ENCODE assay signal across 28 cellular contexts in genomic region chr12:39533951-39534350, GRCh38.
"Had no signal": no experiment of that assay in that cellular context is flagged by ENCODE, and none has a peak within 500 bp of the region (broad histone marks: within the 10 kb centered on the region; RNA-seq: fewer than 3 reads in every experiment).

No MANE protein-coding gene starts in this region.

- H3K36me3 Mint-ChIP-seq: brain had no signal

- H3K4me3 ChIP-seq: cardiac muscle cell, PC-9 had no signal

- H3K27me3 Mint-ChIP-seq: activated CD4-positive, alpha-beta memory T cell treated with anti-CD3 and anti-CD28 coated beads, Interleukin-2, amount 10 ng/mL, durations not matched to agents 7 days and 5 days; activated CD8-positive, alpha-beta memory T cell treated with anti-CD3 and anti-CD28 coated beads, Interleukin-2, amount 10 ng/mL, durations not matched to agents 7 days and 5 days; activated naive CD4-positive, alpha-beta T cell treated with anti-CD3 and anti-CD28 coated beads, Interleukin-2, amount 10 ng/mL, durations not matched to agents 7 days and 5 days; activated naive CD8-positive, alpha-beta T cell; activated naive CD8-positive, alpha-beta T cell treated with anti-CD3 and anti-CD28 coated beads, Interleukin-2, amount 50 U/mL, for 24 hours; brain had no signal

- H3K4me2 ChIP-seq: KMS-11, PC-9 had no signal

- H2AFZ ChIP-seq: PC-9 had no signal

- H3K36me3 ChIP-seq: cardiac muscle cell, WERI-Rb-1 had no signal

- H3K27me3 ChIP-seq: cardiac muscle cell had no signal

- H3K4me3 Mint-ChIP-seq: activated CD4-positive, alpha-beta memory T cell treated with anti-CD3 and anti-CD28 coated beads, Interleukin-2, amount 10 ng/mL, durations not matched to agents 7 days and 5 days; activated CD8-positive, alpha-beta memory T cell treated with anti-CD3 and anti-CD28 coated beads, Interleukin-2, amount 10 ng/mL, durations not matched to agents 7 days and 5 days; activated naive CD4-positive, alpha-beta T cell treated with anti-CD3 and anti-CD28 coated beads, Interleukin-2, amount 10 ng/mL, durations not matched to agents 7 days and 5 days; activated naive CD8-positive, alpha-beta T cell; activated naive CD8-positive, alpha-beta T cell treated with anti-CD3 and anti-CD28 coated beads, Interleukin-2, amount 50 U/mL, for 24 hours; brain had no signal

- ATAC-seq: activated CD8-positive, alpha-beta memory T cell treated with anti-CD3 and anti-CD28 coated beads, Interleukin-2, amount 10 ng/mL, durations not matched to agents 7 days and 5 days; activated naive CD8-positive, alpha-beta T cell treated with anti-CD3 and anti-CD28 coated beads, Interleukin-2, amount 50 U/mL, for 24 hours had no signal

- H3K27ac ChIP-seq: cardiac muscle cell, KMS-11, PC-9, WERI-Rb-1 had no signal

- H3K9ac ChIP-seq: KMS-11 had no signal

- DNase-seq: activated CD4-positive, alpha-beta memory T cell treated with anti-CD3 and anti-CD28 coated beads, Interleukin-2, amount 10 ng/mL, durations not matched to agents 7 days and 5 days; activated CD4-positive, alpha-beta T cell treated with anti-CD3 and anti-CD28 coated beads for 1 hour; activated CD4-positive, alpha-beta T cell treated with anti-CD3 and anti-CD28 coated beads for 48 hours; activated CD4-positive, CD25-positive, alpha-beta regulatory T cell; activated CD8-positive, alpha-beta memory T cell treated with anti-CD3 and anti-CD28 coated beads for 24 hours; activated CD8-positive, alpha-beta memory T cell treated with anti-CD3 and anti-CD28 coated beads, Interleukin-2, amount 10 ng/mL, durations not matched to agents 7 days and 5 days; activated CD8-positive, alpha-beta memory T cell treated with anti-CD3 and anti-CD28 coated beads, Interleukin-2, amount 50 U/mL, for 48 hours; activated naive CD4-positive, alpha-beta T cell treated with anti-CD3 and anti-CD28 coated beads, Interleukin-2, amount 10 ng/mL, durations not matched to agents 7 days and 5 days; activated naive CD8-positive, alpha-beta T cell treated with anti-CD3 and anti-CD28 coated beads, Interleukin-2, amount 50 U/mL, for 24 hours; anterior cingulate cortex; MM.1S; MV-4-11; NCI-H1092; NCI-H1436 treated with DMSO at 0.1 percent for 48 hours; NCI-H1694 treated with DMSO at 0.1 percent for 48 hours; NCI-H2029; NCI-H345; NCI-H524 treated with DMSO at 0.1 percent for 48 hours; PC-9; Right ventricle myocardium superior; SW 1271; T-helper 1 cell; T1000; WERI-Rb-1 had no signal

- H3K4me1 Mint-ChIP-seq: activated CD8-positive, alpha-beta memory T cell treated with anti-CD3 and anti-CD28 coated beads, Interleukin-2, amount 10 ng/mL, durations not matched to agents 7 days and 5 days; activated naive CD4-positive, alpha-beta T cell treated with anti-CD3 and anti-CD28 coated beads, Interleukin-2, amount 10 ng/mL, durations not matched to agents 7 days and 5 days; brain had no signal

- H3K27ac Mint-ChIP-seq: activated CD4-positive, alpha-beta memory T cell treated with anti-CD3 and anti-CD28 coated beads, Interleukin-2, amount 10 ng/mL, durations not matched to agents 7 days and 5 days; activated CD8-positive, alpha-beta memory T cell treated with anti-CD3 and anti-CD28 coated beads, Interleukin-2, amount 10 ng/mL, durations not matched to agents 7 days and 5 days; activated naive CD4-positive, alpha-beta T cell treated with anti-CD3 and anti-CD28 coated beads, Interleukin-2, amount 10 ng/mL, durations not matched to agents 7 days and 5 days; activated naive CD8-positive, alpha-beta T cell; activated naive CD8-positive, alpha-beta T cell treated with anti-CD3 and anti-CD28 coated beads, Interleukin-2, amount 50 U/mL, for 24 hours; brain had no signal

- H3K9me3 Mint-ChIP-seq: activated CD4-positive, alpha-beta memory T cell treated with anti-CD3 and anti-CD28 coated beads, Interleukin-2, amount 10 ng/mL, durations not matched to agents 7 days and 5 days; activated naive CD4-positive, alpha-beta T cell treated with anti-CD3 and anti-CD28 coated beads, Interleukin-2, amount 10 ng/mL, durations not matched to agents 7 days and 5 days; activated naive CD8-positive, alpha-beta T cell treated with anti-CD3 and anti-CD28 coated beads, Interleukin-2, amount 50 U/mL, for 24 hours; brain had no signal
